In the genomic region with DNA sequence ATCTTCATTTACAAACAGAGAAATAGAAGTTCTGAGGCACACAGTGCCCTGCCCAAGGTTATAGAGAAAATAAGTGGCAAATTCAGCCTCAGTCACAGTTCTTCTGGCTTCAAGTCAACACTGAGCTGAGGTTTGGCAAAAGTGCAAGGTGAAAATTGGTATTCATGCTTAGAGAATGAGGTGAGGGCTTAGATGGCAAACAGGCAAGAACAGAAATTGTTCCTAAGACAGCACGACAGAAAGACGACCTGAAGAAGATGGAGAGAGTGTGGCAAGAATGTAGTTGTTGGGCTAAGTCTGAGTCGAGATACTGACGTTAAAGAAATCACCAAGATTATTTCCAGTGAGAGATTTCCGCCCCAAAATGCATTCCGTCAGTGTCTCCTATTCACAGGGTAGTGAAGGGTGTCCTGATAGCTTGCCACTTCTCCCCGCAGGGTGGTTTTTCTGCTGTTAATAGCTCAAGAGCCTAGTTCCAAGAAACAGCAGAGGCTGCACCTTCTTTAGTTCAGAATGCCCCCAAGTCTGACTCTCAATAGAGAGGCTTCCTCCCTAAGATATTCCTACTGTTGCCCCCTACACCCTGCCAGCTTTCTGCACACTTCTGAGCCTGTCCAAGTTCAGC, we compare ENCODE assay signal across 15 cellular contexts.
DNase-seq lines count a peak whose midpoint lies in the region; ATAC-seq and TF ChIP-seq lines count a peak whose summit lies in the region.
"Had no signal": no experiment of that assay in that cellular context is flagged by ENCODE, and none has a peak within 500 bp of the region (broad histone marks: within the 10 kb centered on the region; RNA-seq: fewer than 3 reads in every experiment).

No MANE protein-coding gene starts in this region.

- ATAC-seq in GM19463 (IDR thresholded peaks at IDR 0.05; ENCODE audit: unreplicated experiment) = no peak
- ATAC-seq: GM23338 had no signal

- H3K36me3 ChIP-seq in breast epithelium (no peaks in the 10 kb centered on the region), fibroblast of lung (ENCODE audit: control insufficient read depth, insufficient read depth, low read length) (no peaks in the 10 kb centered on the region)
- H3K36me3 ChIP-seq: BLaER1, HAP-1 had no signal

- H3K79me2 ChIP-seq in fibroblast of lung (ENCODE audit: control insufficient read depth, insufficient read depth, low read length) = no peaks in the 10 kb centered on the region

- TF ChIP-seq POLR2A in breast epithelium (IDR thresholded peaks at IDR 0.05) = no peak

- H3K4me3 Mint-ChIP-seq in MCF 10A (ENCODE audit: unreplicated experiment) = no peak overlapping the region
- H3K4me3 Mint-ChIP-seq: CD8-positive, alpha-beta memory T cell; GM23338 had no signal

- H3K9me3 ChIP-seq in breast epithelium = peaks cover 0 to 3% of the 10 kb centered on the region in 2 donors
- no peaks in the 10 kb centered on the region for H3K9me3 ChIP-seq in fibroblast of lung (ENCODE audit: control insufficient read depth, insufficient read depth, low read depth, low read length)
- H3K9me3 ChIP-seq: BLaER1, Caco-2, HAP-1 had no signal

- H3K27me3 Mint-ChIP-seq in MCF 10A (ENCODE audit: insufficient read depth, unreplicated experiment) = no peaks in the 10 kb centered on the region
- H3K27me3 Mint-ChIP-seq: CD8-positive, alpha-beta memory T cell had no signal

- peaks cover 5% of the 10 kb centered on the region for H3K4me1 Mint-ChIP-seq in MCF 10A (ENCODE audit: insufficient read depth, unreplicated experiment)
- H3K4me1 Mint-ChIP-seq: GM23338 had no signal

- BruUV-seq in MCF 10A (replicated peaks; lab: Mats Ljungman, UMichigan) = no TSS peak

- H3K27me3 ChIP-seq in breast epithelium (no peaks in the 10 kb centered on the region), fibroblast of lung (ENCODE audit: control insufficient read depth, insufficient read depth, low read length) (no peaks in the 10 kb centered on the region)
- H3K27me3 ChIP-seq: BLaER1 had no signal

- intact Hi-C loops in breast epithelium (cut with DNase I; ENCODE audit: low total_unique reads) (no loop called here), MCF 10A (cut with micrococcal nuclease) (no loop called here)

- H3K4me3 ChIP-seq in breast epithelium (no peak overlapping the region), fibroblast of lung (replicated peaks in 1 of 4; ENCODE audit: control extremely low read depth in 1 of 4, insufficient read depth in 1 of 4, low read depth in 3 of 4, low read length in 4 of 4) (no peak overlapping the region)
- H3K4me3 ChIP-seq: BLaER1, GM23338, HAP-1 had no signal

- peaks cover 23% of the 10 kb centered on the region for H3K9me3 Mint-ChIP-seq in MCF 10A (ENCODE audit: unreplicated experiment)
- H3K9me3 Mint-ChIP-seq: GM23338 had no signal

- H3K27ac Mint-ChIP-seq in MCF 10A (ENCODE audit: low read depth, unreplicated experiment) = no peak overlapping the region
- H3K27ac Mint-ChIP-seq: CD8-positive, alpha-beta memory T cell; GM23338 had no signal

- H4K20me1 ChIP-seq in fibroblast of lung (ENCODE audit: control insufficient read depth, extremely low read depth, insufficient read depth, low read length) = no peaks in the 10 kb centered on the region
- H4K20me1 ChIP-seq: BLaER1 had no signal

- DNase-seq in breast epithelium (ENCODE audit: low spot score in 2 of 2) (peak in 1 of 2 donors; percentile 29), MCF 10A (ENCODE audit: unreplicated experiment) (no peak), astrocyte of the hippocampus (ENCODE audit: low read depth, low spot score) (peak; percentile 74), fibroblast of lung (ENCODE audit: low read depth in 2 of 2) (peak in 1 of 2 donors; percentile 72), hypothalamus (lab: John Stamatoyannopoulos, UW) (no peak), superior temporal gyrus (ENCODE audit: extremely low spot score) (no peak), OCI-M1 (lab: John Stamatoyannopoulos, UW) (no peak)
- DNase-seq: 8988T; AML-193; Caco-2; CD8-positive, alpha-beta memory T cell had no signal

- CTCF ChIA-PET in MCF 10A (lab: Yijun Ruan, JAX) = interaction anchor here (0.7 kb wide), 1 partner anchor 8 kb away, joined by 3 read pairs; no protein-coding TSS in a partner anchor

- H3K4me2 ChIP-seq in fibroblast of lung (ENCODE audit: extremely low read depth, insufficient read depth, low read length) = no peak overlapping the region
- H3K4me2 ChIP-seq: BLaER1, GM23338 had no signal

- H3K27ac ChIP-seq in breast epithelium = peak overlapping the region; percentile 3 to 63
- H3K27ac ChIP-seq in fibroblast of lung (ENCODE audit: insufficient read depth, low read length) = no peak overlapping the region
- H3K27ac ChIP-seq: BLaER1 had no signal

- peak overlapping the region; percentile 17 for H2AFZ ChIP-seq in fibroblast of lung (ENCODE audit: low read length)
- H2AFZ ChIP-seq: GM23338 had no signal

- H3K4me1 ChIP-seq in breast epithelium (no peaks in the 10 kb centered on the region), fibroblast of lung (ENCODE audit: control insufficient read depth, extremely low read depth, insufficient read depth, low read length) (no peaks in the 10 kb centered on the region)
- H3K4me1 ChIP-seq: BLaER1, Caco-2, HAP-1 had no signal

- no peak overlapping the region for H3K9ac ChIP-seq in fibroblast of lung (ENCODE audit: insufficient read depth, low read length)
- H3K9ac ChIP-seq: BLaER1 had no signal

- TF ChIP-seq CTCF in breast epithelium (IDR thresholded peaks at IDR 0.05) (no peak), MCF 10A (IDR thresholded peaks at IDR 0.05; ENCODE audit: unreplicated experiment) (no peak), fibroblast of lung (conservative IDR thresholded peaks at IDR 0.05 in 1 of 2, IDR thresholded peaks at IDR 0.05 in 1 of 2; ENCODE audit: low read depth in 1 of 2, low read length in 2 of 2) (no peak)

- no peaks in the 10 kb centered on the region for H3K36me3 Mint-ChIP-seq in MCF 10A (ENCODE audit: insufficient read depth, unreplicated experiment)

- POLR2A ChIA-PET in MCF 10A (lab: Yijun Ruan, JAX) = interaction anchor here (0.6 kb wide), 1 partner anchor 1146 kb away, joined by 3 read pairs; no protein-coding TSS in a partner anchor
